In the genomic region with DNA sequence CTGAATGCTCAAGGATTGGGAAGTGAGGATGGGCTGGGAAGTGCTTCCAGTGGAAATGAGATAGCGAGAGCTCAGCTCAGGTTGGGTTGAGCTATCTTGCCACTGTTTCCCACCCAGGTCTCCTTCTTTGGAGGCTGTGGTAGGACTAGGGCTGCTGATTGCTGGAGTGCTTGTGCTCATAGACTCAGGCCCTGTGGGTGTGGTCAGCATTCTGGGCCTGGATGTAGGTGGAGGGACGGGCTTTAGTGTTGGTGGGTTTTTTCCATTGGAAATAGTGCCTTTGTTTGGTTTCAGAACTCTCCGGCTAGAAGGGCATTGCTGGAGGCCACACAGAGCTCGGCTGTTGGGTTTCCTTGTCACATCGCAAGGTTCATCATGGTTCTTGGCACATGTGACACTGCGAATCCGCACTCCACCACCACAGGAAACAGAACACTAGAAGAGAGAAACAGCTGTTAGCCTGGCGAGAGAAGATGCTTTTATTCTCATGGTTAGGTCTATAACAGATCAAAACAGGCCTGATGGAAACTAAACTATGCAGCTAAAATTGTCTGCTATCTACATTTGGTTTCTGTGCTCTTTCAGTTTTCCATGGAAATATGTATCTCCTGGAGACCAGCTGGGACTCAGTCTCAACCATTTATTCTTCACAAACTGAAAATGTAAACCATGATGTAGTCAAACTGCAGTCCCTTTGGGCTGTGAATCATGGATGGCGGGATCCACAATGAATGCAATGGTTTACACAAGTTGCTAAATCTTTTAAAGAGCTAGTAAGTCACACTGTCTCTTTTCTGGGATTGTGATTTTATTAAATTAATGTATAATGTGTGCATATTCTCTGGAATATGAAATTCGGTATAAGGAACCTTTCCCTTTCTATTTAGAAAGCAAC, we compare ENCODE assay signal across 31 cellular contexts.
"Had no signal": no experiment of that assay in that cellular context is flagged by ENCODE, and none has a peak within 500 bp of the region (broad histone marks: within the 10 kb centered on the region; RNA-seq: fewer than 3 reads in every experiment).

No MANE protein-coding gene starts in this region.

- H3K27me3 Mint-ChIP-seq: activated naive CD8-positive, alpha-beta T cell; brain; IgD-negative memory B cell; T-helper 17 cell had no signal

- H3K27ac ChIP-seq: KMS-11, SJSA1 had no signal

- ATAC-seq: activated T-cell treated with anti-CD3 and anti-CD28 coated beads, Interleukin-2, amount 50 U/mL, for 4 hours; Panc1; T-helper 17 cell; WTC11 had no signal

- H3K27ac Mint-ChIP-seq: activated naive CD8-positive, alpha-beta T cell; brain; IgD-negative memory B cell; T-helper 17 cell; WTC11 had no signal

- DNase-seq: activated CD4-positive, alpha-beta T cell treated with anti-CD3 and anti-CD28 coated beads for 48 hours; activated CD4-positive, alpha-beta T cell treated with anti-CD3 and anti-CD28 coated beads, Interleukin-2, amount 50 U/mL, for 4 hours; activated CD4-positive, CD25-positive, alpha-beta regulatory T cell treated with anti-CD3 and anti-CD28 coated beads, Interleukin-2, amount 50 U/mL, for 72 hours; activated CD8-positive, alpha-beta memory T cell treated with anti-CD3 and anti-CD28 coated beads for 24 hours; activated effector memory CD4-positive, alpha-beta T cell treated with anti-CD3 and anti-CD28 coated beads, Interleukin-2, amount 50 U/mL, for 16 hours; activated naive CD4-positive, alpha-beta T cell treated with Interleukin-2 at 50 U/mL for 16 hours; activated T-cell treated with anti-CD3 and anti-CD28 coated beads, Interleukin-2, amount 50 U/mL, for 4 hours; amygdala; MG63; MV-4-11; NCI-H1092 treated with DMSO at 0.1 percent for 48 hours; NCI-H1436; NCI-H1694 treated with DMSO at 0.1 percent for 48 hours; NCI-H2029 treated with DMSO at 0.1 percent for 48 hours; NCI-H345; NCI-H510A; NCI-H526 treated with DMSO at 0.1 percent for 48 hours; NCI-H82; NK-92 treated with Interleukin-12 subunit alpha and Interleukin-12 subunit beta, amount 100 ng/mL, for 24 hours; OCI-M1; RPMI8226; SHP77; T-helper 17 cell; T-helper 9 cell had no signal

- H3K4me1 ChIP-seq: SJSA1 had no signal

- H3K4me1 Mint-ChIP-seq: brain, IgD-negative memory B cell, T-helper 17 cell, WTC11 had no signal

- H3K36me3 Mint-ChIP-seq: activated naive CD8-positive, alpha-beta T cell; IgD-negative memory B cell had no signal

- H3K9ac ChIP-seq: KMS-11 had no signal

- H3K4me2 ChIP-seq: KMS-11 had no signal

- H3K4me3 ChIP-seq: MG63, SJSA1 had no signal

- H3K9me3 ChIP-seq: MG63, SJSA1 had no signal

- H3K4me3 Mint-ChIP-seq: activated naive CD8-positive, alpha-beta T cell; activated T-cell treated with anti-CD3 and anti-CD28 coated beads, Interleukin-2, amount 50 U/mL, for 4 hours; brain; IgD-negative memory B cell; T-helper 17 cell; WTC11 had no signal

- H3K27me3 ChIP-seq: MG63, SJSA1 had no signal

- H3K36me3 ChIP-seq: MG63, SJSA1 had no signal
